Comparison of ENCODE assay signal across 21 cellular contexts in the genomic region with DNA sequence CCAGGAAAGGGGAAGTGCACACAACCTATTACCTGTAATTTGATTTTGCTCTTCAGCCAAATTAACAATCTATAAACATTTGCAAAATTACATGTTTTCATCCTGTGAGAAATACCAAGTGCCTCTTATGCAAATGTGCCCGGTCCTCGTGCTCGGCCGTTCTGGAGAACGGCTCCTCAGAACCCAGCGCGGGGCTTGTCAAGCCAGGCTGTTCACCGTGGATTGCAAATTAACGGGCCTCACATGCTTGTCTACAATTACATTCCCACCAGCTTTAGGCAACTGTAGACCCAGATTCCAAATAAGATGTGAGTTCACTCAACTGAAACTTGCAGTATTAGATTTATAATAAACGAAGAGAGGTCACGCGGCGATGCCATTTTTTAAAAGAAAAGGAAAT. TPM values are rescaled to one million over a fixed set of nuclear protein-coding genes. Genes with fewer than 3 reads are reported as not detected.
DNase-seq lines count a peak whose midpoint lies in the region; ATAC-seq and TF ChIP-seq lines count a peak whose summit lies in the region.
"Had no signal": no experiment of that assay in that cellular context is flagged by ENCODE, and none has a peak within 500 bp of the region (broad histone marks: within the 10 kb centered on the region; RNA-seq: fewer than 3 reads in every experiment).

No MANE protein-coding gene starts in this region.

- H2BK15ac ChIP-seq in H9 (ENCODE audit: low read depth, low read length) = no peak overlapping the region

- in situ Hi-C loops in G401 (cut with HindIII; ENCODE audit: low sequenced_read_pairs) = no loop called here

- no peak overlapping the region for H3T11ph ChIP-seq in H9 (ENCODE audit: low read length)

- ATAC-seq in GM18502 (IDR thresholded peaks at IDR 0.05; ENCODE audit: poor library complexity, unreplicated experiment) = no peak
- ATAC-seq: HCT116 had no signal

- H3K36me3 Mint-ChIP-seq in H9 (ENCODE audit: insufficient read depth in 1 of 3, low read depth in 3 of 3) = no peaks in the 10 kb centered on the region; a peak in 1 of 7 replicates
- no peaks in the 10 kb centered on the region for H3K36me3 Mint-ChIP-seq in neural progenitor cell
- H3K36me3 Mint-ChIP-seq: CD8-positive, alpha-beta memory T cell had no signal

- peak; percentile 16 for DNase-seq in activated effector memory CD4-positive, alpha-beta T cell treated with anti-CD3 and anti-CD28 coated beads, Interleukin-2, amount 50 U/mL, for 16 hours
- DNase-seq in activated effector memory CD4-positive, alpha-beta T cell treated with Interleukin-2 at 50 U/mL for 16 hours = no peak
- DNase-seq in H9 (peak; percentile 18), left kidney (ENCODE audit: low read depth, low spot score) (peak; percentile 50), neural progenitor cell (ENCODE audit: low spot score) (no peak), glomerular visceral epithelial cell (ENCODE audit: extremely low spot score) (no peak), G401 (ENCODE audit: low spot score) (no peak)
- DNase-seq: CD8-positive, alpha-beta memory T cell; DMS 273 treated with DMSO at 0.1 percent for 48 hours; DMS79; EL; GF-D8; GOT3; HFFc6 had no signal

- no peaks in the 10 kb centered on the region for H3K79me2 ChIP-seq in H9 (ENCODE audit: insufficient read depth, low read length)
- no peaks in the 10 kb centered on the region for H3K79me2 ChIP-seq in neural progenitor cell (ENCODE audit: low read depth)

- H2AFZ ChIP-seq in H9 (ENCODE audit: low read length) (no peak overlapping the region), neural progenitor cell (replicated peaks) (no peak overlapping the region)

- H3K4me1 ChIP-seq in H9 (ENCODE audit: insufficient read depth, low read length) (no peaks in the 10 kb centered on the region), neural progenitor cell (no peaks in the 10 kb centered on the region)

- H3K27me3 Mint-ChIP-seq in H9 (ENCODE audit: low read depth) (peaks cover 7% of the 10 kb centered on the region), neural progenitor cell (ENCODE audit: insufficient read depth, low read depth) (peaks cover 7% of the 10 kb centered on the region)
- H3K27me3 Mint-ChIP-seq: B cell; CD4-positive, alpha-beta T cell had no signal

- H3K27ac Mint-ChIP-seq in H9 = no peak overlapping the region
- peak overlapping the region; percentile 25 for H3K27ac Mint-ChIP-seq in neural progenitor cell
- H3K27ac Mint-ChIP-seq: B cell; CD4-positive, alpha-beta T cell; CD8-positive, alpha-beta memory T cell; HFFc6 had no signal

- no peak overlapping the region for H4K5ac ChIP-seq in H9 (ENCODE audit: insufficient read length, low read depth, low read length)

- H2BK12ac ChIP-seq in H9 (ENCODE audit: insufficient read length, low read depth, low read length) = no peak overlapping the region

- H3K4me3 Mint-ChIP-seq in H9 (peak overlapping the region in 1 of 2 experiments; percentile 26; a peak in 1 of 5 replicates), neural progenitor cell (no peak overlapping the region)
- H3K4me3 Mint-ChIP-seq: B cell; CD4-positive, alpha-beta T cell; CD8-positive, alpha-beta memory T cell; HFFc6 had no signal

- no peak overlapping the region for H2AK5ac ChIP-seq in H9 (ENCODE audit: insufficient read length, low read length)

- no peaks in the 10 kb centered on the region for H4K20me1 ChIP-seq in H9 (ENCODE audit: control insufficient read depth, insufficient read depth, insufficient read length)
- no peaks in the 10 kb centered on the region for H4K20me1 ChIP-seq in neural progenitor cell (ENCODE audit: low read depth)
- H4K20me1 ChIP-seq: BLaER1 had no signal

- H3K4me2 ChIP-seq in H9 (ENCODE audit: insufficient read depth, insufficient read length, low read length) = no peak overlapping the region
- no peak overlapping the region for H3K4me2 ChIP-seq in neural progenitor cell
- H3K4me2 ChIP-seq: BLaER1 had no signal

- H3K9ac ChIP-seq in H9 (ENCODE audit: extremely low read depth, insufficient read length, low read length) = no peak overlapping the region
- H3K9ac ChIP-seq in neural progenitor cell = no peak overlapping the region
- H3K9ac ChIP-seq: BLaER1 had no signal

- peaks cover 0 to 5% of the 10 kb centered on the region in 2 experiments; a peak in 1 of 4 replicates for H3K4me1 Mint-ChIP-seq in H9
- peaks cover 16% of the 10 kb centered on the region for H3K4me1 Mint-ChIP-seq in neural progenitor cell
- H3K4me1 Mint-ChIP-seq: B cell; CD8-positive, alpha-beta memory T cell had no signal

- H3K23ac ChIP-seq in H9 (ENCODE audit: insufficient read length, low read depth, low read length) = no peak overlapping the region

- H3K18ac ChIP-seq in H9 (ENCODE audit: insufficient read length, low read depth, low read length) = no peak overlapping the region

- no peaks in the 10 kb centered on the region for H3K36me3 ChIP-seq in neural progenitor cell
- H3K36me3 ChIP-seq: BLaER1 had no signal

- no peak for TF ChIP-seq CTCF in H9 (conservative IDR thresholded peaks at IDR 0.05)
- no peak for TF ChIP-seq CTCF in neural progenitor cell (IDR thresholded peaks at IDR 0.05)

- no peak overlapping the region for H3K4ac ChIP-seq in H9 (ENCODE audit: low read depth, low read length)

- no CpG with 5 or more reads among the region's 13 CpGs for WGBS in H9 (ENCODE audit: extremely low coverage, insufficient read length, low lambda C conversion rate)

- H3K9me3 ChIP-seq in H9 (ENCODE audit: control insufficient read depth, low read depth, low read length) (no peaks in the 10 kb centered on the region), neural progenitor cell (ENCODE audit: low read depth) (no peaks in the 10 kb centered on the region)
- H3K9me3 ChIP-seq: BLaER1 had no signal

- H4K91ac ChIP-seq in H9 (ENCODE audit: insufficient read length, low read depth, low read length) = no peak overlapping the region

- H3K9me3 Mint-ChIP-seq in H9 (no peaks in the 10 kb centered on the region; a peak in 2 of 5 replicates), neural progenitor cell (no peaks in the 10 kb centered on the region)
- H3K9me3 Mint-ChIP-seq: CD4-positive, alpha-beta T cell; CD8-positive, alpha-beta memory T cell; HFFc6 had no signal

- no peaks in the 10 kb centered on the region for H3K23me2 ChIP-seq in H9 (ENCODE audit: insufficient read length, low read depth, low read length, poor library complexity, severe bottlenecking)

- H3K79me1 ChIP-seq in H9 (ENCODE audit: insufficient read depth, low read depth, low read length, poor library complexity, severe bottlenecking) = no peaks in the 10 kb centered on the region

- H3K27ac ChIP-seq in H9 (ENCODE audit: insufficient read length, low read depth, low read length) = no peak overlapping the region
- H3K27ac ChIP-seq in neural progenitor cell = no peak overlapping the region
- H3K27ac ChIP-seq: 22Rv1, BLaER1, C4-2B had no signal

- H3K27me3 ChIP-seq in H9 (ENCODE audit: insufficient read depth, low read length) (no peaks in the 10 kb centered on the region), neural progenitor cell (no peaks in the 10 kb centered on the region)
- H3K27me3 ChIP-seq: BLaER1 had no signal

- no peak overlapping the region for H3K14ac ChIP-seq in H9 (ENCODE audit: insufficient read depth, low read length)

- no peak overlapping the region for H4K8ac ChIP-seq in H9 (replicated peaks; ENCODE audit: insufficient read length, low read depth, low read length)

- H2BK5ac ChIP-seq in H9 (ENCODE audit: insufficient read length, low read length) = no peak overlapping the region

- no peak overlapping the region for H3K4me3 ChIP-seq in neural progenitor cell
- H3K4me3 ChIP-seq: BLaER1 had no signal

- no peaks in the 10 kb centered on the region for H3F3A ChIP-seq in neural progenitor cell (ENCODE audit: low read depth)

- H3K56ac ChIP-seq in H9 (ENCODE audit: insufficient read length, low read depth, low read length) = no peak overlapping the region

- H2BK120ac ChIP-seq in H9 (ENCODE audit: low read depth, low read length, poor library complexity, severe bottlenecking) = no peak overlapping the region

- no peak overlapping the region for H2BK20ac ChIP-seq in H9 (ENCODE audit: low read depth, low read length, poor library complexity, severe bottlenecking)

RNA-seq across cellular contexts. Expression of a gene that starts 8.8 kb away (rescaled TPM):
- total RNA-seq in H9 (2021) (not detected in 2 replicates), neural progenitor cell (ENCODE audit: low replicate concordance) (not detected in 2 replicates)
- total RNA-seq in G401 (2014; rRNA removed; shearing (Covaris generic)) = not detected in 2 replicates
- total RNA-seq: B cell; CD4-positive, alpha-beta T cell; CD8-positive, alpha-beta memory T cell; HFFc6 had no signal

Comparison
In these comparisons a context has a peak if more than half of its experiments do, and no peak if none do; other contexts are left out.
1. DNase-seq: peak in activated effector memory CD4-positive, alpha-beta T cell treated with anti-CD3 and anti-CD28 coated beads, Interleukin-2, amount 50 U/mL, for 16 hours (single experiment), H9 (single experiment) and left kidney (single experiment); none in activated effector memory CD4-positive, alpha-beta T cell treated with Interleukin-2 at 50 U/mL for 16 hours (single experiment), neural progenitor cell (single experiment), glomerular visceral epithelial cell (single experiment) and G401 (single experiment).